1 cellular context compared by ENCODE assay signal in the genomic region with DNA sequence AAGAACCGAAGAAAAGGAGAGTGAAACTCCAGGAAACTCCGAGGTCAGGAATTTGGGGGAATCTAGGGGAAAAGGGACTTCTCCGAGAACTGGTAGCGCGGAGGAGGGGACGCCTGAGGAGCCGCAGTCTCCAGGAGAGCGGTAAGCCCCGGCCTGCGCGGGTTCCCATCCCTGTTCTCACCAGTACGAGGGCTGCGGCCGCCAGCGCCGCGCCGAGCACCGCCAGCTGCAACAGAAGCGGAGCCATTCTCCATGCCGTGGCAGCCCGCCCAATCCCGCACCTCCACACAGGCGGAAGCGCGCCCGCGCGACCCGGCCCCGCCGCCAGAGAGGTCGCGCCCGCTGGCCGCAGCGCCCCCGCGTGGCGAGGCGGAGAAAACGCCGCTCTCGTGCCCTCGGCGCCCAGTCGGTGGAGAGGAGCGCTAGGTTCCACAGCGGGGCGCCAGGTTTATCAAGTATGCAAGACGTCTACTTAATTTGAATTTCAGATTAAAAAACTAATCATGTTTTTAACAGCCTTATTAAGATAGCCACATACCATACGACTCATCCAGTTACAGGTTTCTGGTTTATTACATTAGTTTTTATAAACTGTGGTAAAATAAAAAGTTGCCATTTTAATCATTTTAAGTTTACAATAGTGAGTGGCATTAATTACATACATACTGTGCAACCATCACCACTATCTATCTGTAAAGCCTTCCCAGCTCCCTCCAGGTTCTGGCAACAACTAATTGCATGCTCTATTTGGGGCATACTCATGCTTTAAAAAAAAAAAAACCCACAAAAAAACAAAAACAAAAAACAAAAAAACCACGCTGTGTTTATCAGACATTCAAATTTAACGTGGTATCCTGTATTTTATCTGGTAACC.
TF ChIP-seq lines count a peak whose summit lies in the region.

A gene with protein sequence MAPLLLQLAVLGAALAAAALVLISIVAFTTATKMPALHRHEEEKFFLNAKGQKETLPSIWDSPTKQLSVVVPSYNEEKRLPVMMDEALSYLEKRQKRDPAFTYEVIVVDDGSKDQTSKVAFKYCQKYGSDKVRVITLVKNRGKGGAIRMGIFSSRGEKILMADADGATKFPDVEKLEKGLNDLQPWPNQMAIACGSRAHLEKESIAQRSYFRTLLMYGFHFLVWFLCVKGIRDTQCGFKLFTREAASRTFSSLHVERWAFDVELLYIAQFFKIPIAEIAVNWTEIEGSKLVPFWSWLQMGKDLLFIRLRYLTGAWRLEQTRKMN (minus strand): TSS at position 287 of the 874 bp plus-strand sequence. CDS start 40 bp downstream, at position 247.

TF ChIP-seq in H1, 55 proteins besides CTCF, POLR2A, EP300 and RAD21 (continued from another document):
- no peak for TF ChIP-seq TEAD4 (IDR thresholded peaks at IDR 0.05; ENCODE audit: low read depth, low read length)
- TF ChIP-seq KDM5A (IDR thresholded peaks at IDR 0.05; ENCODE audit: low read length): peak; percentile 54
- no peak for TF ChIP-seq RFX5 (IDR thresholded peaks at IDR 0.05; ENCODE audit: borderline replicate concordance, low read depth, low read length)
- TF ChIP-seq KDM1A (IDR thresholded peaks at IDR 0.05; ENCODE audit: borderline replicate concordance, low read length): no peak
- TF ChIP-seq RNF2 (IDR thresholded peaks at IDR 0.05; ENCODE audit: borderline replicate concordance, low read depth, low read length, missing control alignments, poor library complexity, severe bottlenecking): no peak
